Comparison of ENCODE assay signal across 20 cellular contexts in genomic region chr10:79164075-79164474, GRCh38.
DNase-seq lines count a peak whose midpoint lies in the region; ATAC-seq, FAIRE-seq and TF ChIP-seq lines count a peak whose summit lies in the region.
"Had no signal": no experiment of that assay in that cellular context is flagged by ENCODE, and none has a peak within 500 bp of the region (broad histone marks: within the 10 kb centered on the region; RNA-seq: fewer than 3 reads in every experiment).

No MANE protein-coding gene starts in this region.

- no peak for DNase-seq in HepG2 (ENCODE audit: low spot score)
- DNase-seq in right lobe of liver = no peak
- DNase-seq in astrocyte (ENCODE audit: low read depth) = no peak
- no peak for DNase-seq in brain microvascular endothelial cell
- DNase-seq in activated CD4-positive, alpha-beta T cell treated with anti-CD3 and anti-CD28 coated beads, Interleukin-2, amount 50 U/mL, for 48 hours = no peak
- DNase-seq in coronary artery (ENCODE audit: low spot score) = no peak
- DNase-seq in MV-4-11 (lab: John Stamatoyannopoulos, UW) = no peak
- DNase-seq: C1 segment of cervical spinal cord, DND-41, KBM-7, NCI-H1048, NCI-H2081 treated with DMSO at 0.1 percent for 48 hours, NCI-H510A, NCI-H82, Peyer's patch, SHP77 had no signal

- 98% methylated on average over 9 of the region's 9 CpGs for WGBS in HepG2 (ENCODE audit: low lambda C conversion rate)
- WGBS in right lobe of liver (ENCODE audit: insufficient coverage, low coverage, low lambda C conversion rate, missing lambda C conversion rate) = 86% methylated on average over 8 of the region's 9 CpGs

- H3K27me3 Mint-ChIP-seq in astrocyte (ENCODE audit: low read depth, unreplicated experiment) = no peaks in the 10 kb centered on the region
- H3K27me3 Mint-ChIP-seq in nephron (ENCODE audit: low read depth) = no peaks in the 10 kb centered on the region

- no peak overlapping the region for H3K27ac ChIP-seq in HepG2 (ENCODE audit: extremely low read length, insufficient read depth, low read length)
- H3K27ac ChIP-seq in right lobe of liver = no peak overlapping the region
- no peak overlapping the region for H3K27ac ChIP-seq in astrocyte (ENCODE audit: low read depth, low read length)
- H3K27ac ChIP-seq in brain microvascular endothelial cell = no peak overlapping the region
- H3K27ac ChIP-seq in coronary artery = no peak overlapping the region
- H3K27ac ChIP-seq: Peyer's patch had no signal

- H3K27me3 ChIP-seq in HepG2 (ENCODE audit: control insufficient read depth in 1 of 2, insufficient read depth in 2 of 2, low read length in 2 of 2) (no peaks in the 10 kb centered on the region), right lobe of liver (no peaks in the 10 kb centered on the region), astrocyte (ENCODE audit: insufficient read depth, low read length) (no peaks in the 10 kb centered on the region), brain microvascular endothelial cell (replicated peaks) (no peaks in the 10 kb centered on the region)
- H3K27me3 ChIP-seq: Peyer's patch had no signal

- H3K9me3 ChIP-seq in HepG2 (ENCODE audit: low read length) (no peaks in the 10 kb centered on the region), right lobe of liver (no peaks in the 10 kb centered on the region), astrocyte (ENCODE audit: insufficient read depth, low read depth, low read length) (no peaks in the 10 kb centered on the region)
- H3K9me3 ChIP-seq: HAP-1, Peyer's patch had no signal

- ATAC-seq in HepG2 = no peak
- ATAC-seq in right lobe of liver = no peak

- CTCF ChIA-PET in HepG2 (lab: Yijun Ruan, JAX; ENCODE audit: low intra/inter-chr PET ratio, low total read pairs) = no interaction called here

- in situ Hi-C loops in HepG2 (cut with HindIII; ENCODE audit: extremely low pct_ligation_motif_present, low pct_unique_long_range_greater_than_20kb) (no loop called here), brain microvascular endothelial cell (cut with HindIII; ENCODE audit: low pct_ligation_motif_present, low sequenced_read_pairs) (no loop called here)

- H3K4me3 ChIP-seq in HepG2 (replicated peaks in 1 of 3; ENCODE audit: insufficient read depth in 1 of 3, low read depth in 2 of 3, low read length in 3 of 3) = no peak overlapping the region
- H3K4me3 ChIP-seq in right lobe of liver = no peak overlapping the region
- no peak overlapping the region for H3K4me3 ChIP-seq in astrocyte (ENCODE audit: insufficient read depth, low read depth, low read length)
- H3K4me3 ChIP-seq in brain microvascular endothelial cell (ENCODE audit: low read depth, low read length) = no peak overlapping the region
- no peak overlapping the region for H3K4me3 ChIP-seq in coronary artery
- H3K4me3 ChIP-seq: HAP-1, Peyer's patch had no signal

- H3K4me1 ChIP-seq in HepG2 (ENCODE audit: insufficient read depth, low read length) = peaks cover 17% of the 10 kb centered on the region
- peaks cover 0 to 20% (median 5%) of the 10 kb centered on the region in 4 donors for H3K4me1 ChIP-seq in right lobe of liver
- H3K4me1 ChIP-seq in astrocyte (ENCODE audit: insufficient read depth, low read length) = peaks cover 29% of the 10 kb centered on the region
- H3K4me1 ChIP-seq: HAP-1 had no signal

- intact Hi-C loops in HepG2 (cut with micrococcal nuclease; ENCODE audit: unreplicated experiment) = no loop called here
- intact Hi-C loops in right lobe of liver (cut with DNase I) = no loop called here

- POLR2A ChIA-PET in HepG2 (lab: Yijun Ruan, JAX) = no interaction called here

- H2AFZ ChIP-seq in HepG2 (ENCODE audit: low read length) (no peak overlapping the region), astrocyte (ENCODE audit: low read depth, low read length) (no peak overlapping the region)

- no peak overlapping the region for H3K9ac ChIP-seq in HepG2 (ENCODE audit: insufficient read depth, low read depth, low read length)
- H3K9ac ChIP-seq in astrocyte (ENCODE audit: low read length) = no peak overlapping the region

- TF ChIP-seq RAD21 in HepG2 (CRISPR knock-in tag; IDR thresholded peaks at IDR 0.05) = no peak

- H3K9me3 Mint-ChIP-seq in astrocyte (ENCODE audit: unreplicated experiment) (no peaks in the 10 kb centered on the region), nephron (no peaks in the 10 kb centered on the region)

- BruUV-seq in HepG2 (replicated peaks; lab: Mats Ljungman, UMichigan) = no TSS peak

- H3K4me2 ChIP-seq in HepG2 (ENCODE audit: low read depth, low read length) = no peak overlapping the region
- H3K4me2 ChIP-seq in astrocyte (ENCODE audit: low read length) = no peak overlapping the region

- H3K4me1 Mint-ChIP-seq in astrocyte (ENCODE audit: low read depth, unreplicated experiment) = peaks cover 25% of the 10 kb centered on the region
- H3K4me1 Mint-ChIP-seq in nephron = peaks cover 75% of the 10 kb centered on the region

- TF ChIP-seq CTCF in HepG2 (CRISPR knock-in tag; IDR thresholded peaks at IDR 0.05) (no peak), right lobe of liver (IDR thresholded peaks at IDR 0.05) (no peak), astrocyte (IDR thresholded peaks at IDR 0.05; ENCODE audit: insufficient read depth, low read depth, low read length) (no peak), nephron (IDR thresholded peaks at IDR 0.05; ENCODE audit: unreplicated experiment in 3 of 3) (no peak), brain microvascular endothelial cell (IDR thresholded peaks at IDR 0.05; ENCODE audit: low read depth, low read length, missing control alignments) (no peak), coronary artery (IDR thresholded peaks at IDR 0.05) (no peak)

- H3K27ac Mint-ChIP-seq in astrocyte (ENCODE audit: unreplicated experiment) = peak overlapping the region; percentile 9
- H3K27ac Mint-ChIP-seq in nephron = peak overlapping the region; percentile 0 to 76 (median 71)

- H4K20me1 ChIP-seq in HepG2 (ENCODE audit: insufficient read depth, low read length) = peaks cover 5% of the 10 kb centered on the region; the same call in 1 of the 2 replicates
- H4K20me1 ChIP-seq in astrocyte (ENCODE audit: insufficient read depth, low read length) = peaks cover 83% of the 10 kb centered on the region

- TF ChIP-seq POLR2A in HepG2 (IDR thresholded peaks at IDR 0.05; ENCODE audit: insufficient read depth in 1 of 2, low read depth in 2 of 2, low read length in 2 of 2) (no peak), right lobe of liver (IDR thresholded peaks at IDR 0.05) (no peak)

- H3K4me3 Mint-ChIP-seq in astrocyte (ENCODE audit: unreplicated experiment) = no peak overlapping the region
- no peak overlapping the region for H3K4me3 Mint-ChIP-seq in nephron

- FAIRE-seq in HepG2 (lab: Jason Lieb, UNC) (no peak), astrocyte (lab: Jason Lieb, UNC) (no peak)
- FAIRE-seq: A204.1, G401.6 had no signal

- H3K79me2 ChIP-seq in HepG2 (ENCODE audit: insufficient read depth, low read length) (peaks cover 14% of the 10 kb centered on the region), astrocyte (ENCODE audit: insufficient read depth, low read length) (peaks cover 81% of the 10 kb centered on the region)

- H3K36me3 Mint-ChIP-seq in astrocyte (ENCODE audit: low read depth, unreplicated experiment) (peaks cover 3% of the 10 kb centered on the region), nephron (ENCODE audit: low read depth) (peaks cover 21% of the 10 kb centered on the region)

- TF ChIP-seq EP300 in HepG2 (IDR thresholded peaks at IDR 0.05; ENCODE audit: low read depth in 2 of 2, low read length in 2 of 2) (no peak), HepG2 (CRISPR knock-in tag; IDR thresholded peaks at IDR 0.05; ENCODE audit: borderline replicate concordance) (no peak)

- peaks cover 26 to 90% of the 10 kb centered on the region in 2 experiments for H3K36me3 ChIP-seq in HepG2 (replicated peaks in 1 of 2; ENCODE audit: control insufficient read depth in 1 of 2, insufficient read depth in 2 of 2, low read length in 2 of 2)
- peaks cover 0 to 8% (median 0%) of the 10 kb centered on the region in 4 donors for H3K36me3 ChIP-seq in right lobe of liver
- H3K36me3 ChIP-seq in astrocyte (ENCODE audit: insufficient read depth, low read length) = peaks cover 24% of the 10 kb centered on the region
- H3K36me3 ChIP-seq in brain microvascular endothelial cell (replicated peaks) = peaks cover 29% of the 10 kb centered on the region
- H3K36me3 ChIP-seq: HAP-1 had no signal

TF ChIP-seq in HepG2, 621 proteins besides CTCF, POLR2A, EP300 and RAD21 (continues in another document):
- TF ChIP-seq ZNF557 (CRISPR knock-in tag; IDR thresholded peaks at IDR 0.05) (no peak), ZNF629 (CRISPR knock-in tag; conservative IDR thresholded peaks at IDR 0.05) (peak; percentile 83), FOXC1 (CRISPR knock-in tag; IDR thresholded peaks at IDR 0.05; ENCODE audit: borderline replicate concordance) (no peak), FOXP1 (IDR thresholded peaks at IDR 0.05) (no peak), FOXP1 (CRISPR knock-in tag; IDR thresholded peaks at IDR 0.05) (no peak), NR2F2 (IDR thresholded peaks at IDR 0.05; ENCODE audit: borderline replicate concordance, low read depth) (no peak)
- TF ChIP-seq, protein P1, sequence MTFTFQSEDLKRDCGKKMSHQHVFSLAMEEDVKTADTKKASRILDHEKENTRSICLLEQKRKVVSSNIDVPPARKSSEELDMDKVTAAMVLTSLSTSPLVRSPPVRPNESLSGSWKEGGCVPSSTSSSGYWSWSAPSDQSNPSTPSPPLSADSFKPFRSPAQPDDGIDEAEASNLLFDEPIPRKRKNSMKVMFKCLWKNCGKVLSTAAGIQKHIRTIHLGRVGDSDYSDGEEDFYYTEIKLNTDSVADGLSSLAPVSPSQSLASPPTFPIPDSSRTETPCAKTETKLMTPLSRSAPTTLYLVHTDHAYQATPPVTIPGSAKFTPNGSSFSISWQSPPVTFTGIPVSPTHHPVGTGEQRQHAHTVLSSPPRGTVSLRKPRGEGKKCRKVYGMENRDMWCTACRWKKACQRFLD (CRISPR knock-in tag; IDR thresholded peaks at IDR 0.05; ENCODE audit: borderline replicate concordance) = no peak
